ENCODE assay signal across 1 cellular context in genomic region chr17:73635101-73635767, GRCh38.
TF ChIP-seq lines count a peak whose summit lies in the region.

No MANE protein-coding gene starts in this region.

TF ChIP-seq in WTC11, 78 proteins besides CTCF, POLR2A, EP300 and RAD21 (continued from another document):
- TF ChIP-seq E2F5 (CRISPR knock-in tag; IDR thresholded peaks at IDR 0.05), result no peak
- no peak for TF ChIP-seq TEAD1 (CRISPR knock-in tag; IDR thresholded peaks at IDR 0.05)
- TF ChIP-seq ATF3 (CRISPR knock-in tag; conservative IDR thresholded peaks at IDR 0.05), result no peak
- TF ChIP-seq ZNF219 (CRISPR knock-in tag; IDR thresholded peaks at IDR 0.05; ENCODE audit: borderline replicate concordance), result no peak
- no peak for TF ChIP-seq NFATC4 (CRISPR knock-in tag; IDR thresholded peaks at IDR 0.05)
